ENCODE assay signal across 1 cellular context in the genomic region with DNA sequence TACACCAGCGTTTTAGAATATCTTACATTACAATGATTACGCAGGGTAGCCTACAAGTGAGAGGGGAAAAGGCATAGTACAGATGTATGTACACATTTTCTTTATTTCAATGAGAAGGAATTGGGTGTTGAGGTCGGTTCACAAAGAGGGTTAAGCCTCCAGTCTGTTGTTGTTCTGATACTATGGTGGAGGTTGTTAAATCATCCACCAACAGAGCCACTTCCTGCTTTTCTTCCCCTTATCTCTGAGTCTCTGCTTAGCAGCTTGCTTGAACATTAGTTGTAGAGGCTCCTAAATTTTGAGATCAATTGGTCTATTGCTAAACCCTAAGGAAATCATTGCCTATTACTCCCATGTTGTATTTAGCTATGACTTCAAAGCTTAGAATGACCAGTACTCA.
TF ChIP-seq lines count a peak whose summit lies in the region.

No MANE protein-coding gene starts in this region.

TF ChIP-seq in K562, 482 proteins besides CTCF, POLR2A, EP300 and RAD21 (continued from another document):
- TF ChIP-seq, protein P1, sequence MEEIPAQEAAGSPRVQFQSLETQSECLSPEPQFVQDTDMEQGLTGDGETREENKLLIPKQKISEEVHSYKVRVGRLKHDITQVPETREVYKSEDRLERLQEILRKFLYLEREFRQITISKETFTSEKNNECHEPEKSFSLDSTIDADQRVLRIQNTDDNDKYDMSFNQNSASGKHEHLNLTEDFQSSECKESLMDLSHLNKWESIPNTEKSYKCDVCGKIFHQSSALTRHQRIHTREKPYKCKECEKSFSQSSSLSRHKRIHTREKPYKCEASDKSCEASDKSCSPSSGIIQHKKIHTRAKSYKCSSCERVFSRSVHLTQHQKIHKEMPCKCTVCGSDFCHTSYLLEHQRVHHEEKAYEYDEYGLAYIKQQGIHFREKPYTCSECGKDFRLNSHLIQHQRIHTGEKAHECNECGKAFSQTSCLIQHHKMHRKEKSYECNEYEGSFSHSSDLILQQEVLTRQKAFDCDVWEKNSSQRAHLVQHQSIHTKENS (CRISPR knock-in tag; IDR thresholded peaks at IDR 0.05) = no peak
- TF ChIP-seq EWSR1 (IDR thresholded peaks at IDR 0.05; ENCODE audit: borderline replicate concordance, low read depth, partially characterized antibody) (no peak), GABPB1 (CRISPR knock-in tag; IDR thresholded peaks at IDR 0.05) (no peak), ZNF175 (CRISPR knock-in tag; IDR thresholded peaks at IDR 0.05; ENCODE audit: low read depth) (no peak), ZNF232 (CRISPR knock-in tag; IDR thresholded peaks at IDR 0.05) (no peak)
- TF ChIP-seq, protein P2, sequence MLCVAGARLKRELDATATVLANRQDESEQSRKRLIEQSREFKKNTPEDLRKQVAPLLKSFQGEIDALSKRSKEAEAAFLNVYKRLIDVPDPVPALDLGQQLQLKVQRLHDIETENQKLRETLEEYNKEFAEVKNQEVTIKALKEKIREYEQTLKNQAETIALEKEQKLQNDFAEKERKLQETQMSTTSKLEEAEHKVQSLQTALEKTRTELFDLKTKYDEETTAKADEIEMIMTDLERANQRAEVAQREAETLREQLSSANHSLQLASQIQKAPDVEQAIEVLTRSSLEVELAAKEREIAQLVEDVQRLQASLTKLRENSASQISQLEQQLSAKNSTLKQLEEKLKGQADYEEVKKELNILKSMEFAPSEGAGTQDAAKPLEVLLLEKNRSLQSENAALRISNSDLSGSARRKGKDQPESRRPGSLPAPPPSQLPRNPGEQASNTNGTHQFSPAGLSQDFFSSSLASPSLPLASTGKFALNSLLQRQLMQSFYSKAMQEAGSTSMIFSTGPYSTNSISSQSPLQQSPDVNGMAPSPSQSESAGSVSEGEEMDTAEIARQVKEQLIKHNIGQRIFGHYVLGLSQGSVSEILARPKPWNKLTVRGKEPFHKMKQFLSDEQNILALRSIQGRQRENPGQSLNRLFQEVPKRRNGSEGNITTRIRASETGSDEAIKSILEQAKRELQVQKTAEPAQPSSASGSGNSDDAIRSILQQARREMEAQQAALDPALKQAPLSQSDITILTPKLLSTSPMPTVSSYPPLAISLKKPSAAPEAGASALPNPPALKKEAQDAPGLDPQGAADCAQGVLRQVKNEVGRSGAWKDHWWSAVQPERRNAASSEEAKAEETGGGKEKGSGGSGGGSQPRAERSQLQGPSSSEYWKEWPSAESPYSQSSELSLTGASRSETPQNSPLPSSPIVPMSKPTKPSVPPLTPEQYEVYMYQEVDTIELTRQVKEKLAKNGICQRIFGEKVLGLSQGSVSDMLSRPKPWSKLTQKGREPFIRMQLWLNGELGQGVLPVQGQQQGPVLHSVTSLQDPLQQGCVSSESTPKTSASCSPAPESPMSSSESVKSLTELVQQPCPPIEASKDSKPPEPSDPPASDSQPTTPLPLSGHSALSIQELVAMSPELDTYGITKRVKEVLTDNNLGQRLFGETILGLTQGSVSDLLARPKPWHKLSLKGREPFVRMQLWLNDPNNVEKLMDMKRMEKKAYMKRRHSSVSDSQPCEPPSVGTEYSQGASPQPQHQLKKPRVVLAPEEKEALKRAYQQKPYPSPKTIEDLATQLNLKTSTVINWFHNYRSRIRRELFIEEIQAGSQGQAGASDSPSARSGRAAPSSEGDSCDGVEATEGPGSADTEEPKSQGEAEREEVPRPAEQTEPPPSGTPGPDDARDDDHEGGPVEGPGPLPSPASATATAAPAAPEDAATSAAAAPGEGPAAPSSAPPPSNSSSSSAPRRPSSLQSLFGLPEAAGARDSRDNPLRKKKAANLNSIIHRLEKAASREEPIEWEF (CRISPR knock-in tag; IDR thresholded peaks at IDR 0.05) = no peak
- TF ChIP-seq, protein P3, sequence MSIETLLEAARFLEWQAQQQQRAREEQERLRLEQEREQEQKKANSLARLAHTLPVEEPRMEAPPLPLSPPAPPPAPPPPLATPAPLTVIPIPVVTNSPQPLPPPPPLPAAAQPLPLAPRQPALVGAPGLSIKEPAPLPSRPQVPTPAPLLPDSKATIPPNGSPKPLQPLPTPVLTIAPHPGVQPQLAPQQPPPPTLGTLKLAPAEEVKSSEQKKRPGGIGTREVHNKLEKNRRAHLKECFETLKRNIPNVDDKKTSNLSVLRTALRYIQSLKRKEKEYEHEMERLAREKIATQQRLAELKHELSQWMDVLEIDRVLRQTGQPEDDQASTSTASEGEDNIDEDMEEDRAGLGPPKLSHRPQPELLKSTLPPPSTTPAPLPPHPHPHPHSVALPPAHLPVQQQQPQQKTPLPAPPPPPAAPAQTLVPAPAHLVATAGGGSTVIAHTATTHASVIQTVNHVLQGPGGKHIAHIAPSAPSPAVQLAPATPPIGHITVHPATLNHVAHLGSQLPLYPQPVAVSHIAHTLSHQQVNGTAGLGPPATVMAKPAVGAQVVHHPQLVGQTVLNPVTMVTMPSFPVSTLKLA (conservative IDR thresholded peaks at IDR 0.05) = no peak
